18 cellular contexts compared by ENCODE assay signal in genomic region chr6:111741177-111741952, GRCh38.
A peak's percentile ranks its signal among the peaks of the same experiment; 100 is the strongest.
DNase-seq lines count a peak whose midpoint lies in the region; ATAC-seq and FAIRE-seq lines count a peak whose summit lies in the region.
"Had no signal": no experiment of that assay in that cellular context is flagged by ENCODE, and none has a peak within 500 bp of the region (broad histone marks: within the 10 kb centered on the region; RNA-seq: fewer than 3 reads in every experiment).

No MANE protein-coding gene starts in this region.

- no peak overlapping the region for H3K4me3 Mint-ChIP-seq in activated naive CD8-positive, alpha-beta T cell
- H3K4me3 Mint-ChIP-seq: activated B cell treated with CpG ODN at 0.5 μM for 24 hours; activated T-cell treated with anti-CD3 and anti-CD28 coated beads, Interleukin-2, amount 50 U/mL, for 4 hours; brain had no signal

- peaks cover 44% of the 10 kb centered on the region for H3K36me3 Mint-ChIP-seq in activated naive CD8-positive, alpha-beta T cell

- H3K4me2 ChIP-seq in BLaER1 treated with 17β-estradiol and CSF1 and Interleukin-3, amounts not matched to agents 10 nM and 100 nM: peak overlapping the region in 10 of 11 experiments; percentile 22 to 84 (median 76); a peak in 19 of 22 replicates

- no peaks in the 10 kb centered on the region for H3K27me3 ChIP-seq in BLaER1 treated with 17β-estradiol and CSF1 and Interleukin-3, amounts not matched to agents 10 nM and 100 nM

- 0 out of 20 replicates have a peak overlapping the region, but pooled peaks of 1 of the 10 experiments have one; percentile 2 for H3K4me3 ChIP-seq in BLaER1 treated with 17β-estradiol and CSF1 and Interleukin-3, amounts not matched to agents 10 nM and 100 nM

- no peaks in the 10 kb centered on the region for H3K27me3 Mint-ChIP-seq in activated naive CD8-positive, alpha-beta T cell
- H3K27me3 Mint-ChIP-seq: activated B cell treated with CpG ODN at 0.5 μM for 24 hours, brain had no signal

- peak; percentile 83 for FAIRE-seq in GM18507 (lab: Jason Lieb, UNC)
- FAIRE-seq: frontal cortex, GM12891, kidney had no signal

- H3K9ac ChIP-seq in BLaER1 treated with 17β-estradiol and CSF1 and Interleukin-3, amounts not matched to agents 10 nM and 100 nM: peak overlapping the region in 3 of 11 experiments; percentile 4 to 21 (median 16); a peak in 3 of 22 replicates

- H3K9me3 ChIP-seq in BLaER1 treated with 17β-estradiol and CSF1 and Interleukin-3, amounts not matched to agents 10 nM and 100 nM (replicated peaks in 1 of 11): no peaks in the 10 kb centered on the region

- H3K36me3 ChIP-seq in BLaER1 treated with 17β-estradiol and CSF1 and Interleukin-3, amounts not matched to agents 10 nM and 100 nM: peaks cover 0 to 24% (median 6%) of the 10 kb centered on the region in 11 experiments; a peak in 9 of 22 replicates

- H3K27ac ChIP-seq in BLaER1 treated with 17β-estradiol and CSF1 and Interleukin-3, amounts not matched to agents 10 nM and 100 nM: peak overlapping the region in 7 of 11 experiments; percentile 17 to 57 (median 51); a peak in 11 of 22 replicates

- no peak for DNase-seq in GM18507 (ENCODE audit: extremely low spot score, insufficient read length, low read depth)
- DNase-seq in iPS-NIHi7 (ENCODE audit: extremely low spot score): no peak
- DNase-seq in NCI-H345 treated with DMSO at 0.1 percent for 48 hours (lab: John Stamatoyannopoulos, UW; ENCODE audit: unreplicated experiment): no peak
- no peak for DNase-seq in NCI-H446 treated with DMSO at 0.1 percent for 48 hours (lab: John Stamatoyannopoulos, UW)
- DNase-seq: activated B cell treated with CpG ODN at 0.5 μM for 24 hours; activated T-cell treated with anti-CD3 and anti-CD28 coated beads, Interleukin-2, amount 50 U/mL, for 4 hours; DMS79 treated with DMSO at 0.1 percent for 48 hours; effector memory CD4-positive, alpha-beta T cell; kidney; OCI-M1; stimulated activated CD4-positive, alpha-beta T cell treated with anti-CD3 and anti-CD28 coated beads, Interleukin-2, amount 100 ng/mL, for 24 hours had no signal

- peak overlapping the region; percentile 84 for H3K27ac Mint-ChIP-seq in activated naive CD8-positive, alpha-beta T cell
- H3K27ac Mint-ChIP-seq: activated B cell treated with CpG ODN at 0.5 μM for 24 hours had no signal

- H3K4me1 ChIP-seq in BLaER1 treated with 17β-estradiol and CSF1 and Interleukin-3, amounts not matched to agents 10 nM and 100 nM: peaks cover 27 to 100% (median 96%) of the 10 kb centered on the region in 10 experiments

- H4K20me1 ChIP-seq in BLaER1 treated with 17β-estradiol and CSF1 and Interleukin-3, amounts not matched to agents 10 nM and 100 nM: peaks cover 0 to 37% (median 9%) of the 10 kb centered on the region in 11 experiments; a peak in 12 of 22 replicates

- H3K4me1 Mint-ChIP-seq in activated naive CD8-positive, alpha-beta T cell (ENCODE audit: low read depth): peaks cover 90% of the 10 kb centered on the region

- H3K9me3 Mint-ChIP-seq in activated naive CD8-positive, alpha-beta T cell (ENCODE audit: low read depth): no peaks in the 10 kb centered on the region
- H3K9me3 Mint-ChIP-seq: activated B cell treated with CpG ODN at 0.5 μM for 24 hours; activated T-cell treated with anti-CD3 and anti-CD28 coated beads, Interleukin-2, amount 50 U/mL, for 4 hours; brain had no signal

- ATAC-seq in HG02852 (IDR thresholded peaks at IDR 0.05; ENCODE audit: unreplicated experiment): peak; percentile 47
- no peak for ATAC-seq in HG03025 (IDR thresholded peaks at IDR 0.05; ENCODE audit: low FRiP score, unreplicated experiment)
- ATAC-seq: activated T-cell treated with anti-CD3 and anti-CD28 coated beads, Interleukin-2, amount 50 U/mL, for 4 hours had no signal
